In the genomic region with DNA sequence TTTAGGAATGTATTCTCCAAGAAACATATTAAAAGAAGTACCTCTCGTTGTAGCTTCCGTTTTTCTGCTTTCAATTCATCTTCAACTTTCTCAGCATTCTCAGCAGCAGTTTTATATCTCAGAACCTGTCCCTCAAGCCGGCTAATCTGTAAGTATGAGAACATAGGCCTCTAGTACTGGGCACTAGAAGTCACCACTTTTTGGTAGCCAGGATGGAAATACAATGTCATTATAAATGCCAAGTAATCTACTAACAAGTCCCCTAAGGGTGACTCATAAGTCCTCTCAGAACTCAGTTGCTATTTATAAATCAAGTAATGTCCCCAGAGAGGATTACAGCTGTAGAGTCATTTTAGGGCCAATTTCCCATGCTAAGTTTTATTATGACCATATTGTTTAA, we compare ENCODE assay signal across 9 cellular contexts.
DNase-seq lines count a peak whose midpoint lies in the region; ATAC-seq, FAIRE-seq and TF ChIP-seq lines count a peak whose summit lies in the region.
"Had no signal": no experiment of that assay in that cellular context is flagged by ENCODE, and none has a peak within 500 bp of the region (broad histone marks: within the 10 kb centered on the region; RNA-seq: fewer than 3 reads in every experiment).

No MANE protein-coding gene starts in this region.

- TF ChIP-seq RAD21 in GM12878 (IDR thresholded peaks at IDR 0.05; ENCODE audit: insufficient read depth, low read depth, low read length), result no peak

- H2AFZ ChIP-seq in GM12878 (ENCODE audit: control insufficient read depth, low read depth, low read length) (no peak overlapping the region), neural progenitor cell (replicated peaks) (no peak overlapping the region)

- peak; percentile 32 for DNase-seq in GM12878 (ENCODE audit: low read depth, low spot score)
- no peak for DNase-seq in pancreas
- DNase-seq in pons (ENCODE audit: low spot score), result no peak
- DNase-seq in NCI-H1694 treated with DMSO at 0.1 percent for 48 hours (lab: John Stamatoyannopoulos, UW), result no peak
- DNase-seq in neural progenitor cell (ENCODE audit: low spot score), result no peak

- H3K27ac ChIP-seq in BLaER1 treated with 17β-estradiol and CSF1 and Interleukin-3, amounts not matched to agents 10 nM and 100 nM, result peak overlapping the region in 5 of 11 experiments; percentile 3 to 43 (median 19); a peak in 5 of 22 replicates
- H3K27ac ChIP-seq in GM12878 (ENCODE audit: control insufficient read depth, insufficient read depth) (peak overlapping the region; percentile 38; the same call in 1 of the 2 replicates), pancreas (peak overlapping the region in 1 of 4 donors; percentile 8), neural progenitor cell (no peak overlapping the region)

- TF ChIP-seq CTCF in GM12878 (IDR thresholded peaks at IDR 0.05 in 2 of 3, conservative IDR thresholded peaks at IDR 0.05 in 1 of 3; ENCODE audit: control insufficient read depth in 2 of 3, extremely low read depth in 1 of 3, insufficient read depth in 1 of 3, low read depth in 3 of 3, low read length in 3 of 3), result no peak
- TF ChIP-seq CTCF in pancreas (IDR thresholded peaks at IDR 0.05), result no peak
- TF ChIP-seq CTCF in neural progenitor cell (IDR thresholded peaks at IDR 0.05), result no peak

- ATAC-seq in GM19455 (IDR thresholded peaks at IDR 0.05; ENCODE audit: unreplicated experiment) (peak; percentile 60), HG03460 (IDR thresholded peaks at IDR 0.05; ENCODE audit: unreplicated experiment) (peak; percentile 76), GM12878 (peak; percentile 93), pancreas (peak; percentile 65 to 84 (median 75))

- CTCF ChIA-PET in GM12878 (lab: Yijun Ruan, JAX), result interaction anchor here (1.5 kb wide), 1 partner anchor 30 kb away, joined by 4 read pairs; no protein-coding TSS in a partner anchor

- 2% methylated on average over 3 of the region's 3 CpGs for WGBS in GM12878 (ENCODE audit: insufficient coverage, insufficient replicate concordance, low lambda C conversion rate, missing lambda C conversion rate)
- 49 to 77% methylated on average over 3 of the region's 3 CpGs for WGBS in pancreas, 2 donors

- peak overlapping the region; percentile 26 to 65 (median 46); a peak in 21 of 22 replicates for H3K4me2 ChIP-seq in BLaER1 treated with 17β-estradiol and CSF1 and Interleukin-3, amounts not matched to agents 10 nM and 100 nM
- H3K4me2 ChIP-seq in GM12878 (ENCODE audit: control insufficient read depth, insufficient read depth) (no peak overlapping the region), neural progenitor cell (no peak overlapping the region)

- peak in 1 of 2 experiments; percentile 63; a peak in 1 of 4 replicates for TF ChIP-seq EP300 in GM12878 (IDR thresholded peaks at IDR 0.05; ENCODE audit: borderline replicate concordance in 1 of 2, control insufficient read depth in 1 of 2, low read depth in 2 of 2, low read length in 2 of 2)

- in situ Hi-C loops in GM12878 (cut with MboI), result no loop called here

- H3K9me3 ChIP-seq in BLaER1 treated with 17β-estradiol and CSF1 and Interleukin-3, amounts not matched to agents 10 nM and 100 nM (replicated peaks in 1 of 11), result no peaks in the 10 kb centered on the region
- no peaks in the 10 kb centered on the region for H3K9me3 ChIP-seq in GM12878 (replicated peaks; ENCODE audit: control insufficient read depth, insufficient read depth, low read length)
- no peaks in the 10 kb centered on the region for H3K9me3 ChIP-seq in pancreas
- no peaks in the 10 kb centered on the region for H3K9me3 ChIP-seq in neural progenitor cell (ENCODE audit: low read depth)

- BruUV-seq in GM12878 (replicated peaks; lab: Mats Ljungman, UMichigan), result no TSS peak

- H3K4me1 ChIP-seq in BLaER1 treated with 17β-estradiol and CSF1 and Interleukin-3, amounts not matched to agents 10 nM and 100 nM, result peaks cover 23 to 40% (median 29%) of the 10 kb centered on the region in 10 experiments
- H3K4me1 ChIP-seq in GM12878 (ENCODE audit: control insufficient read depth, insufficient read depth, low read length) (no peaks in the 10 kb centered on the region), pancreas (peaks cover 0 to 6% (median 0%) of the 10 kb centered on the region in 3 donors), neural progenitor cell (no peaks in the 10 kb centered on the region)

- no peaks in the 10 kb centered on the region for H3K4me1 Mint-ChIP-seq in neural progenitor cell

- H3K36me3 Mint-ChIP-seq in neural progenitor cell, result peaks cover 27% of the 10 kb centered on the region

- RAD21 ChIA-PET in GM12878 (lab: Charles Lee; ENCODE audit: unreplicated experiment), result interaction anchor here (0.8 to 2.3 kb wide), 5 partner anchors 10 to 159 kb away, joined by 3 to 10 read pairs (median 4); no protein-coding TSS in a partner anchor

- H3K27ac Mint-ChIP-seq in neural progenitor cell, result no peak overlapping the region
- H3K27ac Mint-ChIP-seq: dendritic cell treated with granulocyte-macrophage colony-stimulating factor and Interleukin-4, amounts not matched to agents 40 ng/mL and 50 ng/mL, for 4 days had no signal

- H3K4me3 ChIP-seq in BLaER1 treated with 17β-estradiol and CSF1 and Interleukin-3, amounts not matched to agents 10 nM and 100 nM, result no peak overlapping the region
- H3K4me3 ChIP-seq in GM12878 (no peak overlapping the region), pancreas (no peak overlapping the region), neural progenitor cell (no peak overlapping the region)

- H3K27me3 ChIP-seq in BLaER1 treated with 17β-estradiol and CSF1 and Interleukin-3, amounts not matched to agents 10 nM and 100 nM, result no peaks in the 10 kb centered on the region
- H3K27me3 ChIP-seq in GM12878 (replicated peaks in 1 of 2; ENCODE audit: control insufficient read depth in 2 of 2, insufficient read depth in 2 of 2, low read length in 1 of 2) (no peaks in the 10 kb centered on the region), pancreas (no peaks in the 10 kb centered on the region), neural progenitor cell (no peaks in the 10 kb centered on the region)

- SMC1A ChIA-PET in GM12878 (lab: Charles Lee; ENCODE audit: uncharacterized antibody, unreplicated experiment), result interaction anchor here (0.6 to 2.6 kb wide), 12 partner anchors 9 to 1389 kb away, joined by 3 to 14 read pairs (median 4); partner anchors contain the start of genes EPM2AIP1 and MLH1

- no peak overlapping the region for H3K4me3 Mint-ChIP-seq in neural progenitor cell
- H3K4me3 Mint-ChIP-seq: dendritic cell treated with granulocyte-macrophage colony-stimulating factor and Interleukin-4, amounts not matched to agents 40 ng/mL and 50 ng/mL, for 4 days had no signal

- peaks cover 85 to 100% (median 95%) of the 10 kb centered on the region in 11 experiments for H3K36me3 ChIP-seq in BLaER1 treated with 17β-estradiol and CSF1 and Interleukin-3, amounts not matched to agents 10 nM and 100 nM
- H3K36me3 ChIP-seq in GM12878 (ENCODE audit: control insufficient read depth in 2 of 2, insufficient read depth in 2 of 2, low read length in 1 of 2) (peaks cover 9 to 29% of the 10 kb centered on the region in 2 experiments), pancreas (peaks cover 0 to 33% (median 16%) of the 10 kb centered on the region in 3 donors), neural progenitor cell (peaks cover 6% of the 10 kb centered on the region)

- H3K9me3 Mint-ChIP-seq in neural progenitor cell, result no peaks in the 10 kb centered on the region
- H3K9me3 Mint-ChIP-seq: dendritic cell treated with granulocyte-macrophage colony-stimulating factor and Interleukin-4, amounts not matched to agents 40 ng/mL and 50 ng/mL, for 4 days had no signal

- POLR2A ChIA-PET in GM12878 (lab: Charles Lee), result interaction anchor here (0.9 to 1.2 kb wide), 2 partner anchors 85 to 160 kb away, joined by 3 read pairs; no protein-coding TSS in a partner anchor

- intact Hi-C loops in GM12878 (cut with micrococcal nuclease; ENCODE audit: unreplicated experiment), result no loop called here
- intact Hi-C loops in pancreas (cut with DNase I), result no loop called here

- FAIRE-seq in GM12878 (lab: Jason Lieb, UNC), result peak; percentile 75
- FAIRE-seq in pancreas (lab: Jason Lieb, UNC), result peak; percentile 20

- H3K79me2 ChIP-seq in GM12878 (ENCODE audit: control insufficient read depth, insufficient read depth, low read length) (no peaks in the 10 kb centered on the region), neural progenitor cell (ENCODE audit: low read depth) (no peaks in the 10 kb centered on the region)

- no peak for TF ChIP-seq POLR2A in GM12878 (IDR thresholded peaks at IDR 0.05; ENCODE audit: low read depth, low read length)

- no peaks in the 10 kb centered on the region for H3F3A ChIP-seq in neural progenitor cell (ENCODE audit: low read depth)

- no peak overlapping the region for H3K9ac ChIP-seq in BLaER1 treated with 17β-estradiol and CSF1 and Interleukin-3, amounts not matched to agents 10 nM and 100 nM
- H3K9ac ChIP-seq in GM12878 (ENCODE audit: control insufficient read depth, insufficient read depth, low read length) (no peak overlapping the region), neural progenitor cell (no peak overlapping the region)

- peaks cover 0 to 3% (median 0%) of the 10 kb centered on the region in 11 experiments; a peak in 1 of 22 replicates for H4K20me1 ChIP-seq in BLaER1 treated with 17β-estradiol and CSF1 and Interleukin-3, amounts not matched to agents 10 nM and 100 nM
- H4K20me1 ChIP-seq in GM12878 (ENCODE audit: control insufficient read depth, insufficient read depth), result no peaks in the 10 kb centered on the region
- no peaks in the 10 kb centered on the region for H4K20me1 ChIP-seq in neural progenitor cell (ENCODE audit: low read depth)

- H3K27me3 Mint-ChIP-seq in neural progenitor cell (ENCODE audit: insufficient read depth, low read depth), result no peaks in the 10 kb centered on the region
- H3K27me3 Mint-ChIP-seq: dendritic cell treated with granulocyte-macrophage colony-stimulating factor and Interleukin-4, amounts not matched to agents 40 ng/mL and 50 ng/mL, for 4 days had no signal

TF ChIP-seq in GM12878, 131 proteins besides CTCF, POLR2A, EP300 and RAD21 (continues in another document):
- TF ChIP-seq RELB (IDR thresholded peaks at IDR 0.05; ENCODE audit: low read depth) (peak; percentile 11; the same call in 1 of the 2 replicates), NFYA (IDR thresholded peaks at IDR 0.05; ENCODE audit: borderline replicate concordance, low read depth, low read length) (no peak), ZNF217 (IDR thresholded peaks at IDR 0.05) (no peak)

Comparison
In these comparisons a context has a peak if more than half of its experiments do, and no peak if none do; other contexts are left out.
1. H3K4me2 ChIP-seq: peak in BLaER1 treated with 17β-estradiol and CSF1 and Interleukin-3, amounts not matched to agents 10 nM and 100 nM (11 of 11); none in GM12878 (single experiment) and neural progenitor cell (single experiment).
2. Peak in every context shown above with its lines, with median percentiles within 50 percentile points of each other: ATAC-seq.